In the genomic region with DNA sequence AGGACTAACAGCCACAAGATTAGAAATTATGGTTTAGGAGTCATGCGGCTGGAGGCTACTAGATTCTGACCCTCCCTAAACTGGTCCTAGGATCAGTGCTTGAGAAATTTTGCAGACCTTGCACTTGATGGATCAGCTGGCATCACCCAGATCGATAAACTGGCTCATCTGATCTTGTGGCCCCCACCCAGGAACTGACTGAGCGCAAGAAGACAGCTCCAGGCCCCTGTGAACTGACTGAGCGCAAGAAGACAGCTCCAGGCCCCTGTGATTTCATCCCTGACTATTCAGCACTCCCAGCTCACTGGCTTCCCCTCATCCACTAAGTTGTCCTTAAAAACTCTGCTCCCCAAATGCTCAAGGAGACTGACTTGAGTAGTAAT, we compare ENCODE assay signal across 7 cellular contexts.
DNase-seq lines count a peak whose midpoint lies in the region; TF ChIP-seq lines count a peak whose summit lies in the region.
"Not testable (repeated sequence)": the region's sequence is repeated elsewhere in the genome, so short reads cannot be mapped to it uniquely, and the experiment has no call there.

No MANE protein-coding gene starts in this region.

- CTCF ChIA-PET in activated CD4-positive, alpha-beta T cell treated with anti-CD3 and anti-CD28 coated beads, Interleukin-2, amount 10 ng/mL, durations not matched to agents 7 days and 5 days (lab: Charles Lee), result not testable (repeated sequence)
- CTCF ChIA-PET in activated naive CD4-positive, alpha-beta T cell treated with anti-CD3 and anti-CD28 coated beads, Interleukin-2, amount 10 ng/mL, durations not matched to agents 7 days and 5 days (lab: Charles Lee), result interaction anchor here (0.7 kb wide), 1 partner anchor 11 kb away, joined by 3 read pairs; no protein-coding TSS in a partner anchor

- H3K4me3 ChIP-seq in right atrium auricular region; lower leg skin (ENCODE audit: low read depth, poor library complexity, severe bottlenecking); neural progenitor cell: not testable (repeated sequence)

- not testable (repeated sequence) for H2AFZ ChIP-seq in neural progenitor cell (replicated peaks)

- H3K4me1 Mint-ChIP-seq in activated CD4-positive, alpha-beta T cell treated with anti-CD3 and anti-CD28 coated beads, Interleukin-2, amount 10 ng/mL, durations not matched to agents 7 days and 5 days; activated naive CD4-positive, alpha-beta T cell treated with anti-CD3 and anti-CD28 coated beads, Interleukin-2, amount 10 ng/mL, durations not matched to agents 7 days and 5 days; neural progenitor cell; type B pancreatic cell (ENCODE audit: unreplicated experiment): not testable (repeated sequence)

- not testable (repeated sequence) for H3K4me3 Mint-ChIP-seq in activated CD4-positive, alpha-beta T cell treated with anti-CD3 and anti-CD28 coated beads, Interleukin-2, amount 10 ng/mL, durations not matched to agents 7 days and 5 days; activated naive CD4-positive, alpha-beta T cell treated with anti-CD3 and anti-CD28 coated beads, Interleukin-2, amount 10 ng/mL, durations not matched to agents 7 days and 5 days; neural progenitor cell; type B pancreatic cell

- not testable (repeated sequence) for TF ChIP-seq POLR2A in lower leg skin (IDR thresholded peaks at IDR 0.05)

- not testable (repeated sequence) for H3K36me3 ChIP-seq in right atrium auricular region, neural progenitor cell

- not testable (repeated sequence) for H3K27me3 ChIP-seq in right atrium auricular region, neural progenitor cell

- H3K27me3 Mint-ChIP-seq in activated CD4-positive, alpha-beta T cell treated with anti-CD3 and anti-CD28 coated beads, Interleukin-2, amount 10 ng/mL, durations not matched to agents 7 days and 5 days; neural progenitor cell (ENCODE audit: insufficient read depth, low read depth): not testable (repeated sequence)
- peaks cover 18% of the 10 kb centered on the region for H3K27me3 Mint-ChIP-seq in activated naive CD4-positive, alpha-beta T cell treated with anti-CD3 and anti-CD28 coated beads, Interleukin-2, amount 10 ng/mL, durations not matched to agents 7 days and 5 days
- peaks cover 39% of the 10 kb centered on the region for H3K27me3 Mint-ChIP-seq in type B pancreatic cell

- not testable (repeated sequence) for H3K79me2 ChIP-seq in neural progenitor cell (ENCODE audit: low read depth)

- H3K4me1 ChIP-seq in right atrium auricular region, neural progenitor cell: not testable (repeated sequence)

- H3K9me3 ChIP-seq in right atrium auricular region; neural progenitor cell (ENCODE audit: low read depth): not testable (repeated sequence)

- WGBS in lower leg skin, 2 donors, result 82 to 92% methylated on average over 4 of the region's 4 CpGs

- not testable (repeated sequence) for H3F3A ChIP-seq in neural progenitor cell (ENCODE audit: low read depth)

- not testable (repeated sequence) for H3K9me3 Mint-ChIP-seq in activated CD4-positive, alpha-beta T cell treated with anti-CD3 and anti-CD28 coated beads, Interleukin-2, amount 10 ng/mL, durations not matched to agents 7 days and 5 days; activated naive CD4-positive, alpha-beta T cell treated with anti-CD3 and anti-CD28 coated beads, Interleukin-2, amount 10 ng/mL, durations not matched to agents 7 days and 5 days; neural progenitor cell; type B pancreatic cell

- not testable (repeated sequence) for H3K27ac Mint-ChIP-seq in activated CD4-positive, alpha-beta T cell treated with anti-CD3 and anti-CD28 coated beads, Interleukin-2, amount 10 ng/mL, durations not matched to agents 7 days and 5 days; activated naive CD4-positive, alpha-beta T cell treated with anti-CD3 and anti-CD28 coated beads, Interleukin-2, amount 10 ng/mL, durations not matched to agents 7 days and 5 days; type B pancreatic cell
- peak overlapping the region; percentile 32 for H3K27ac Mint-ChIP-seq in neural progenitor cell

- H3K27ac ChIP-seq in right atrium auricular region, neural progenitor cell: not testable (repeated sequence)

- intact Hi-C loops in lower leg skin (cut with DNase I; ENCODE audit: low total_unique reads), result not testable (repeated sequence)

- not testable (repeated sequence) for H3K36me3 Mint-ChIP-seq in activated CD4-positive, alpha-beta T cell treated with anti-CD3 and anti-CD28 coated beads, Interleukin-2, amount 10 ng/mL, durations not matched to agents 7 days and 5 days (ENCODE audit: low read depth); activated naive CD4-positive, alpha-beta T cell treated with anti-CD3 and anti-CD28 coated beads, Interleukin-2, amount 10 ng/mL, durations not matched to agents 7 days and 5 days; neural progenitor cell; type B pancreatic cell

- not testable (repeated sequence) for TF ChIP-seq CTCF in right atrium auricular region (IDR thresholded peaks at IDR 0.05); lower leg skin (IDR thresholded peaks at IDR 0.05); neural progenitor cell (IDR thresholded peaks at IDR 0.05); type B pancreatic cell (conservative IDR thresholded peaks at IDR 0.05)

- DNase-seq in ELF-1 (ENCODE audit: low read depth, low spot score), result peak; percentile 1
- DNase-seq in activated CD4-positive, alpha-beta T cell treated with anti-CD3 and anti-CD28 coated beads, Interleukin-2, amount 10 ng/mL, durations not matched to agents 7 days and 5 days, result peak; percentile 3
- peak; percentile 13 for DNase-seq in activated naive CD4-positive, alpha-beta T cell treated with anti-CD3 and anti-CD28 coated beads, Interleukin-2, amount 10 ng/mL, durations not matched to agents 7 days and 5 days
- DNase-seq in right atrium auricular region (ENCODE audit: low spot score), result peak; percentile 50
- DNase-seq in lower leg skin (ENCODE audit: low spot score in 2 of 2), result peak; percentile 11 to 57
- DNase-seq in neural progenitor cell (ENCODE audit: low spot score), result not testable (repeated sequence)
- DNase-seq in type B pancreatic cell (ENCODE audit: extremely low spot score, unreplicated experiment), result peak; percentile 51

- not testable (repeated sequence) for H3K9ac ChIP-seq in neural progenitor cell

- not testable (repeated sequence) for H3K4me2 ChIP-seq in neural progenitor cell

- not testable (repeated sequence) for H4K20me1 ChIP-seq in neural progenitor cell (ENCODE audit: low read depth)

- POLR2A ChIA-PET in activated CD4-positive, alpha-beta T cell treated with anti-CD3 and anti-CD28 coated beads, Interleukin-2, amount 10 ng/mL, durations not matched to agents 7 days and 5 days (lab: Charles Lee), result not testable (repeated sequence)
